In the genomic region with DNA sequence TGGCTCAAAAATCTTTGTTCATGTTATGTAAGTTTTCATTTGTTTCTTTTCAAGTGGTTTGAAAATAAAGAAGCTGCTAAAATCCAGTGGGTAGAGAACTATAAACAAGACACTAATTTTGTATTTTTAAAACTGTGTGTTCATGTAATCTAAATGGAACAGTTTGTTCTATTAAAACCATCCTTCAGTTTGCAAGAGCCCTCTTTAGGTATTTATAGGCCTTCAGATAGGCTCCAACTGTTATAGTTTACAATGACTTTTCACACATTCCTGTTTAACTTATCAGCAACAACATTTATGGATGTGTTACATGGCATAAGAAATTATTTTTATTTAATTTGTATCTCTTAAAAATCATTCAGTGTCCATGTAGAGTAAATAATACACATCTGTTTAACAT, we compare ENCODE assay signal across 23 cellular contexts.
"Had no signal": no experiment of that assay in that cellular context is flagged by ENCODE, and none has a peak within 500 bp of the region (broad histone marks: within the 10 kb centered on the region; RNA-seq: fewer than 3 reads in every experiment).

No MANE protein-coding gene starts in this region.

- H3K36me3 ChIP-seq: gastroesophageal sphincter, vagina, WERI-Rb-1 had no signal

- DNase-seq: activated CD4-positive, alpha-beta T cell treated with anti-CD3 and anti-CD28 coated beads, Interleukin-2, amount 10 ng/mL, durations not matched to agents 7 days and 5 days; activated CD4-positive, CD25-positive, alpha-beta regulatory T cell treated with anti-CD3 and anti-CD28 coated beads, Interleukin-2, amount 50 U/mL, for 72 hours; activated CD8-positive, alpha-beta memory T cell treated with anti-CD3 and anti-CD28 coated beads, Interleukin-2, amount 10 ng/mL, durations not matched to agents 7 days and 5 days; activated CD8-positive, alpha-beta T cell treated with anti-CD3 and anti-CD28 coated beads for 36 hours; activated gamma-delta T cell; activated naive CD4-positive, alpha-beta T cell treated with anti-CD3 and anti-CD28 coated beads, Interleukin-2, amount 50 U/mL, for 16 hours; activated naive CD8-positive, alpha-beta T cell treated with anti-CD3 and anti-CD28 coated beads, Interleukin-2, amount 50 U/mL, for 24 hours; activated T-cell treated with anti-CD3 and anti-CD28 coated beads for 4 hours; anterior cingulate cortex; caudate nucleus; effector memory CD4-positive, alpha-beta T cell; head of caudate nucleus; naive thymus-derived CD4-positive, alpha-beta T cell; stimulated activated CD4-positive, alpha-beta T cell treated with anti-CD3 and anti-CD28 coated beads, Interleukin-15, amount 100 ng/mL, for 24 hours; T-cell; testis; WERI-Rb-1 had no signal

- ATAC-seq: activated CD8-positive, alpha-beta memory T cell treated with anti-CD3 and anti-CD28 coated beads, Interleukin-2, amount 10 ng/mL, durations not matched to agents 7 days and 5 days; activated CD8-positive, alpha-beta T cell treated with anti-CD3 and anti-CD28 coated beads for 36 hours; activated naive CD8-positive, alpha-beta T cell treated with anti-CD3 and anti-CD28 coated beads, Interleukin-2, amount 50 U/mL, for 24 hours; esophagus mucosa; gastroesophageal sphincter; naive thymus-derived CD4-positive, alpha-beta T cell; stimulated activated memory B cell treated with anti-CD40 and anti-IgM and Interleukin-4, amounts not matched to agents 10 μg/mL and 1 μg/mL and 100 μg/mL, for 72 hours; T-cell had no signal

- H3K27ac ChIP-seq: testis, vagina, WERI-Rb-1 had no signal

- H3K4me1 ChIP-seq: testis had no signal

- H3K4me3 ChIP-seq: gastroesophageal sphincter, lung, skin epidermis, testis, vagina had no signal

- H3K27me3 ChIP-seq: gastroesophageal sphincter, testis, vagina had no signal

- H3K9me3 ChIP-seq: gastroesophageal sphincter, testis, vagina had no signal
